Comparison of ENCODE assay signal across 8 cellular contexts in genomic region chr4:104491396-104491821, GRCh38. TPM values are rescaled to one million over a fixed set of nuclear protein-coding genes. Genes with fewer than 3 reads are reported as not detected.
DNase-seq lines count a peak whose midpoint lies in the region; ATAC-seq lines count a peak whose summit lies in the region.

No MANE protein-coding gene starts in this region.

- peak; percentile 24 for ATAC-seq in GM19324 (IDR thresholded peaks at IDR 0.05; ENCODE audit: low FRiP score, unreplicated experiment)
- peak; percentile 21 for ATAC-seq in HG03196 (IDR thresholded peaks at IDR 0.05; ENCODE audit: unreplicated experiment)
- ATAC-seq in T-cell (replicated peaks in 1 of 4): peak in 3 of 4 experiments; percentile 49 to 74 (median 56)
- ATAC-seq in left colon: peak; percentile 33
- ATAC-seq in HG03565 (IDR thresholded peaks at IDR 0.05; ENCODE audit: unreplicated experiment): no peak

- no peaks in the 10 kb centered on the region for H3K36me3 Mint-ChIP-seq in T-cell
- H3K36me3 Mint-ChIP-seq in stimulated activated naive CD8-positive, alpha-beta T cell treated with anti-CD3 and anti-CD28 coated beads, Interleukin-15, Interleukin-2, amounts not matched to agents 100 ng/mL and 50 ng/mL, for 24 hours (ENCODE audit: low read depth): no peaks in the 10 kb centered on the region

- H3K27me3 Mint-ChIP-seq in T-cell: peaks cover 40 to 68% of the 10 kb centered on the region in 2 donors
- peaks cover 84% of the 10 kb centered on the region for H3K27me3 Mint-ChIP-seq in stimulated activated naive CD8-positive, alpha-beta T cell treated with anti-CD3 and anti-CD28 coated beads, Interleukin-15, Interleukin-2, amounts not matched to agents 100 ng/mL and 50 ng/mL, for 24 hours

- no peaks in the 10 kb centered on the region for H3K9me3 Mint-ChIP-seq in T-cell
- no peaks in the 10 kb centered on the region for H3K9me3 Mint-ChIP-seq in stimulated activated naive CD8-positive, alpha-beta T cell treated with anti-CD3 and anti-CD28 coated beads, Interleukin-15, Interleukin-2, amounts not matched to agents 100 ng/mL and 50 ng/mL, for 24 hours

- intact Hi-C loops in left colon (cut with DNase I, micrococcal nuclease): no loop called here

- DNase-seq in COR-L47 (lab: John Stamatoyannopoulos, UW) (peak; percentile 70), T-cell (peak in 27 of 34 experiments; percentile 3 to 43 (median 32)), left colon (peak; percentile 45 to 61)
- peak; percentile 40 for DNase-seq in central memory CD4-positive, alpha-beta T cell

- CTCF ChIA-PET in T-cell (lab: Charles Lee): no interaction called here

- no peak overlapping the region for H3K27ac Mint-ChIP-seq in T-cell
- H3K27ac Mint-ChIP-seq in stimulated activated naive CD8-positive, alpha-beta T cell treated with anti-CD3 and anti-CD28 coated beads, Interleukin-15, Interleukin-2, amounts not matched to agents 100 ng/mL and 50 ng/mL, for 24 hours: no peak overlapping the region

- peak overlapping the region; percentile 76 to 86 (median 77) for H3K4me3 Mint-ChIP-seq in T-cell
- H3K4me3 Mint-ChIP-seq in stimulated activated naive CD8-positive, alpha-beta T cell treated with anti-CD3 and anti-CD28 coated beads, Interleukin-15, Interleukin-2, amounts not matched to agents 100 ng/mL and 50 ng/mL, for 24 hours: peak overlapping the region; percentile 65

- POLR2A ChIA-PET in T-cell (lab: Charles Lee): no interaction called here

- H3K4me1 Mint-ChIP-seq in T-cell: peaks cover 39 to 50% (median 43%) of the 10 kb centered on the region in 3 donors
- peaks cover 36% of the 10 kb centered on the region for H3K4me1 Mint-ChIP-seq in stimulated activated naive CD8-positive, alpha-beta T cell treated with anti-CD3 and anti-CD28 coated beads, Interleukin-15, Interleukin-2, amounts not matched to agents 100 ng/mL and 50 ng/mL, for 24 hours (ENCODE audit: low read depth)

RNA-seq across cellular contexts. Expression of gene CXXC4, which starts 3.3 kb away (rescaled TPM):
- under 1 TPM in 4 of 5 donors, not detected in 1; 0.09 to 0.20 (median 0.13) TPM for total RNA-seq in T-cell
- 1 to 10 TPM; 1.4 to 2.1 TPM for total RNA-seq in left colon
